ENCODE assay signal across 11 cellular contexts in genomic region chr6:111722220-111722731, GRCh38.
DNase-seq lines count a peak whose midpoint lies in the region; ATAC-seq, FAIRE-seq and TF ChIP-seq lines count a peak whose summit lies in the region.
"Had no signal": no experiment of that assay in that cellular context is flagged by ENCODE, and none has a peak within 500 bp of the region (broad histone marks: within the 10 kb centered on the region; RNA-seq: fewer than 3 reads in every experiment).

No MANE protein-coding gene starts in this region.

- no peaks in the 10 kb centered on the region for H3K4me1 ChIP-seq in SJCRH30

- no peak overlapping the region for H3K27ac ChIP-seq in SJCRH30

- POLR2A ChIA-PET in BJ (lab: Charles Lee): interaction anchor here (0.6 kb wide), 1 partner anchor 252 kb away, joined by 3 read pairs; no protein-coding TSS in a partner anchor

- CTCF ChIA-PET in BJ (lab: Yijun Ruan, JAX): interaction anchor here (0.6 to 2.2 kb wide), 10 partner anchors 13 to 292 kb away, joined by 3 to 8 read pairs (median 4); no protein-coding TSS in a partner anchor

- peak overlapping the region; percentile 30 for H3K27ac Mint-ChIP-seq in mesothelial cell of epicardium

- no peaks in the 10 kb centered on the region for H3K9me3 ChIP-seq in SJCRH30 (replicated peaks)

- TF ChIP-seq CTCF in BJ (IDR thresholded peaks at IDR 0.05; ENCODE audit: insufficient read depth, low read depth, low read length) (no peak), bronchial epithelial cell (IDR thresholded peaks at IDR 0.05; ENCODE audit: insufficient read depth, low read length, severe bottlenecking) (no peak), mesothelial cell of epicardium (IDR thresholded peaks at IDR 0.05; ENCODE audit: unreplicated experiment) (no peak)

- H3K27me3 Mint-ChIP-seq in mesothelial cell of epicardium (ENCODE audit: low read depth): no peaks in the 10 kb centered on the region

- peaks cover 32% of the 10 kb centered on the region for H3K36me3 Mint-ChIP-seq in mesothelial cell of epicardium

- H3K27me3 ChIP-seq in BJ (ENCODE audit: control insufficient read depth, insufficient read depth, low read length) (no peaks in the 10 kb centered on the region), bronchial epithelial cell (ENCODE audit: control insufficient read depth, insufficient read depth, low read length) (no peaks in the 10 kb centered on the region), SJCRH30 (no peaks in the 10 kb centered on the region)

- H3K36me3 ChIP-seq in BJ (ENCODE audit: control insufficient read depth, insufficient read depth, low read length) (no peaks in the 10 kb centered on the region), bronchial epithelial cell (ENCODE audit: control insufficient read depth, insufficient read depth, low read length) (no peaks in the 10 kb centered on the region), SJCRH30 (no peaks in the 10 kb centered on the region; the same call in 1 of the 2 replicates)

- H3K4me3 ChIP-seq in BJ (ENCODE audit: low read depth, low read length): no peak overlapping the region
- no peak overlapping the region for H3K4me3 ChIP-seq in bronchial epithelial cell (ENCODE audit: low read depth, low read length)
- H3K4me3 ChIP-seq in SJCRH30: no peak overlapping the region

- no peak for ATAC-seq in GM18909 (IDR thresholded peaks at IDR 0.05; ENCODE audit: poor library complexity, unreplicated experiment)
- ATAC-seq in GM18511 (IDR thresholded peaks at IDR 0.05; ENCODE audit: unreplicated experiment): no peak

- peak; percentile 46 for DNase-seq in BJ (ENCODE audit: low read depth)
- peak; percentile 35 for DNase-seq in M059J (ENCODE audit: low read depth)
- peak; percentile 43 for DNase-seq in bronchial epithelial cell (ENCODE audit: low read depth)
- DNase-seq in mesothelial cell of epicardium (ENCODE audit: low spot score in 2 of 2, unreplicated experiment in 2 of 2): no peak
- DNase-seq in SJCRH30: no peak
- DNase-seq in activated effector memory CD4-positive, alpha-beta T cell treated with Interleukin-2 at 50 U/mL for 16 hours: no peak
- DNase-seq: activated T-cell treated with anti-CD3 and anti-CD28 coated beads, Interleukin-2, amount 50 U/mL, for 1 hour; retina had no signal

- H3K4me1 Mint-ChIP-seq in mesothelial cell of epicardium: peaks cover 7% of the 10 kb centered on the region

- no peaks in the 10 kb centered on the region for H3K9me3 Mint-ChIP-seq in mesothelial cell of epicardium
- H3K9me3 Mint-ChIP-seq: T-helper 1 cell treated with Interleukin-12 subunit alpha and Interleukin-12 subunit beta and Interleukin-4 antibody, amounts not matched to agents 30 μg/mL and 1 μg/mL, for 36 hours had no signal

- FAIRE-seq in bronchial epithelial cell (lab: Jason Lieb, UNC): no peak

- no peak overlapping the region for H3K4me3 Mint-ChIP-seq in mesothelial cell of epicardium
- H3K4me3 Mint-ChIP-seq: T-helper 1 cell treated with Interleukin-12 subunit alpha and Interleukin-12 subunit beta and Interleukin-4 antibody, amounts not matched to agents 30 μg/mL and 1 μg/mL, for 36 hours had no signal

Comparison
In these comparisons a context has a peak if more than half of its experiments do, and no peak if none do; other contexts are left out.
1. DNase-seq: peak in BJ (single experiment), M059J (single experiment) and bronchial epithelial cell (single experiment); none in mesothelial cell of epicardium (0 of 2), SJCRH30 (0 of 2) and activated effector memory CD4-positive, alpha-beta T cell treated with Interleukin-2 at 50 U/mL for 16 hours (single experiment).